9 cellular contexts compared by ENCODE assay signal in genomic region chr13:111046590-111047141, GRCh38.
A peak's percentile ranks its signal among the peaks of the same experiment; 100 is the strongest.
DNase-seq lines count a peak whose midpoint lies in the region; ATAC-seq, FAIRE-seq and TF ChIP-seq lines count a peak whose summit lies in the region.
"Had no signal": no experiment of that assay in that cellular context is flagged by ENCODE, and none has a peak within 500 bp of the region (broad histone marks: within the 10 kb centered on the region; RNA-seq: fewer than 3 reads in every experiment).

No MANE protein-coding gene starts in this region.

- no peaks in the 10 kb centered on the region for H3K9me1 ChIP-seq in endothelial cell of umbilical vein (replicated peaks; ENCODE audit: control insufficient read depth, extremely low read depth, insufficient read depth, low read length)

- dilution Hi-C loops in endothelial cell of umbilical vein (cut with MboI; ENCODE audit: extremely low pct_ligation_motif_present, low sequenced_read_pairs), result no loop called here

- FAIRE-seq in endothelial cell of umbilical vein (lab: Jason Lieb, UNC), result no peak

- no peaks in the 10 kb centered on the region for H3K9me3 Mint-ChIP-seq in activated naive CD4-positive, alpha-beta T cell treated with anti-CD3 and anti-CD28 coated beads, Interleukin-2, amount 10 ng/mL, durations not matched to agents 7 days and 5 days
- no peaks in the 10 kb centered on the region for H3K9me3 Mint-ChIP-seq in activated naive CD4-positive, alpha-beta T cell treated with anti-CD3 and anti-CD28 coated beads for 36 hours

- intact Hi-C loops in activated naive CD4-positive, alpha-beta T cell treated with anti-CD3 and anti-CD28 coated beads for 36 hours (cut with micrococcal nuclease), result no loop called here
- intact Hi-C loops in endothelial cell of umbilical vein (cut with micrococcal nuclease) (no loop called here), transverse colon (cut with DNase I; ENCODE audit: low total_unique reads) (loop anchor here (10.0 kb wide), 1 partner anchor 132 kb away; the partner anchor contains the start of gene ANKRD10), sciatic nerve (cut with DNase I) (loop anchor here (10.0 kb wide), 1 partner anchor 112 kb away; no protein-coding TSS in a partner anchor)

- H3K4me3 ChIP-seq in endothelial cell of umbilical vein (replicated peaks in 1 of 3; ENCODE audit: insufficient read depth in 1 of 3, low read depth in 1 of 3, low read length in 3 of 3) (no peak overlapping the region), transverse colon (no peak overlapping the region)

- no peaks in the 10 kb centered on the region for H3K79me2 ChIP-seq in endothelial cell of umbilical vein (ENCODE audit: control insufficient read depth, insufficient read depth, low read length)

- BruUV-seq in endothelial cell of umbilical vein (replicated peaks; lab: Mats Ljungman, UMichigan), result no TSS peak

- no peaks in the 10 kb centered on the region for H3K9me3 ChIP-seq in endothelial cell of umbilical vein (replicated peaks; ENCODE audit: control insufficient read depth, insufficient read depth, low read length)
- H3K9me3 ChIP-seq in transverse colon, result no peaks in the 10 kb centered on the region

- H3K4me2 ChIP-seq in endothelial cell of umbilical vein (ENCODE audit: insufficient read depth, low read length), result no peak overlapping the region

- POLR2A ChIA-PET in endothelial cell of umbilical vein (lab: Charles Lee), result no interaction called here

- H3K27me3 Mint-ChIP-seq in activated naive CD4-positive, alpha-beta T cell treated with anti-CD3 and anti-CD28 coated beads, Interleukin-2, amount 10 ng/mL, durations not matched to agents 7 days and 5 days, result peaks cover 17% of the 10 kb centered on the region
- H3K27me3 Mint-ChIP-seq in activated naive CD4-positive, alpha-beta T cell treated with anti-CD3 and anti-CD28 coated beads for 36 hours (ENCODE audit: low read depth), result peaks cover 8% of the 10 kb centered on the region

- TF ChIP-seq POLR2A in endothelial cell of umbilical vein (IDR thresholded peaks at IDR 0.05; ENCODE audit: low read depth, low read length) (no peak), transverse colon (IDR thresholded peaks at IDR 0.05) (no peak)

- DNase-seq in activated naive CD4-positive, alpha-beta T cell treated with anti-CD3 and anti-CD28 coated beads, Interleukin-2, amount 10 ng/mL, durations not matched to agents 7 days and 5 days, result peak; percentile 38
- no peak for DNase-seq in activated naive CD4-positive, alpha-beta T cell treated with anti-CD3 and anti-CD28 coated beads for 36 hours
- no peak for DNase-seq in endothelial cell of umbilical vein (ENCODE audit: low read depth, low spot score)
- no peak for DNase-seq in transverse colon
- DNase-seq in sciatic nerve (ENCODE audit: low spot score), result no peak
- DNase-seq in cerebellar nuclear complex (lab: John Stamatoyannopoulos, UW), result no peak
- DNase-seq in AG08396 (ENCODE audit: low spot score), result no peak

- no peak overlapping the region for H3K4me3 Mint-ChIP-seq in activated naive CD4-positive, alpha-beta T cell treated with anti-CD3 and anti-CD28 coated beads, Interleukin-2, amount 10 ng/mL, durations not matched to agents 7 days and 5 days
- no peak overlapping the region for H3K4me3 Mint-ChIP-seq in activated naive CD4-positive, alpha-beta T cell treated with anti-CD3 and anti-CD28 coated beads for 36 hours
- H3K4me3 Mint-ChIP-seq: CD4-positive, alpha-beta memory T cell had no signal

- no peak for TF ChIP-seq EP300 in transverse colon (IDR thresholded peaks at IDR 0.05; ENCODE audit: low read depth)

- H3K4me1 ChIP-seq in endothelial cell of umbilical vein (ENCODE audit: control insufficient read depth, extremely low read depth, insufficient read depth, low read length), result no peaks in the 10 kb centered on the region
- peaks cover 0 to 3% (median 2%) of the 10 kb centered on the region in 4 donors for H3K4me1 ChIP-seq in transverse colon

- H3K4me1 Mint-ChIP-seq in activated naive CD4-positive, alpha-beta T cell treated with anti-CD3 and anti-CD28 coated beads, Interleukin-2, amount 10 ng/mL, durations not matched to agents 7 days and 5 days, result peaks cover 7% of the 10 kb centered on the region
- no peaks in the 10 kb centered on the region for H3K4me1 Mint-ChIP-seq in activated naive CD4-positive, alpha-beta T cell treated with anti-CD3 and anti-CD28 coated beads for 36 hours (ENCODE audit: low read depth)

- 40 to 69% methylated on average over 3 to 9 of the region's 9 CpGs for WGBS in transverse colon (ENCODE audit: low coverage in 1 of 2), 2 donors

- H3K27ac ChIP-seq in endothelial cell of umbilical vein (ENCODE audit: insufficient read depth, low read depth, low read length), result no peak overlapping the region
- H3K27ac ChIP-seq in transverse colon, result peak overlapping the region in 1 of 4 donors; percentile 28

- H3K9ac ChIP-seq in endothelial cell of umbilical vein (replicated peaks; ENCODE audit: extremely low read depth, insufficient read depth, low read length), result no peak overlapping the region

- CTCF ChIA-PET in activated naive CD4-positive, alpha-beta T cell treated with anti-CD3 and anti-CD28 coated beads, Interleukin-2, amount 10 ng/mL, durations not matched to agents 7 days and 5 days (lab: Charles Lee), result no interaction called here
- CTCF ChIA-PET in activated naive CD4-positive, alpha-beta T cell treated with anti-CD3 and anti-CD28 coated beads for 36 hours (lab: Charles Lee), result no interaction called here
- CTCF ChIA-PET in endothelial cell of umbilical vein (lab: Charles Lee), result interaction anchor here (1.4 kb wide), 1 partner anchor 21 kb away, joined by 4 read pairs; no protein-coding TSS in a partner anchor

- TF ChIP-seq CTCF in endothelial cell of umbilical vein (IDR thresholded peaks at IDR 0.05; ENCODE audit: extremely low read depth in 1 of 2, insufficient read depth in 1 of 2, low read depth in 1 of 2, low read length in 2 of 2) (peak in 1 of 2 donors; percentile 0), transverse colon (IDR thresholded peaks at IDR 0.05) (peak in 3 of 5 experiments; percentile 15 to 19 (median 17))

- no peaks in the 10 kb centered on the region for H3K36me3 Mint-ChIP-seq in activated naive CD4-positive, alpha-beta T cell treated with anti-CD3 and anti-CD28 coated beads, Interleukin-2, amount 10 ng/mL, durations not matched to agents 7 days and 5 days
- H3K36me3 Mint-ChIP-seq in activated naive CD4-positive, alpha-beta T cell treated with anti-CD3 and anti-CD28 coated beads for 36 hours (ENCODE audit: low read depth), result no peaks in the 10 kb centered on the region
- H3K36me3 Mint-ChIP-seq: CD4-positive, alpha-beta memory T cell had no signal

- ATAC-seq in HG03520 (IDR thresholded peaks at IDR 0.05; ENCODE audit: unreplicated experiment), result peak; percentile 92
- no peak for ATAC-seq in sciatic nerve

- no peak overlapping the region for H3K27ac Mint-ChIP-seq in activated naive CD4-positive, alpha-beta T cell treated with anti-CD3 and anti-CD28 coated beads, Interleukin-2, amount 10 ng/mL, durations not matched to agents 7 days and 5 days
- H3K27ac Mint-ChIP-seq in activated naive CD4-positive, alpha-beta T cell treated with anti-CD3 and anti-CD28 coated beads for 36 hours, result no peak overlapping the region

- no peaks in the 10 kb centered on the region for H4K20me1 ChIP-seq in endothelial cell of umbilical vein (replicated peaks; ENCODE audit: control insufficient read depth, extremely low read depth, insufficient read depth, low read length)

- no peaks in the 10 kb centered on the region for H3K27me3 ChIP-seq in endothelial cell of umbilical vein (ENCODE audit: control insufficient read depth in 2 of 2, insufficient read depth in 2 of 2, low read length in 2 of 2)
- H3K27me3 ChIP-seq in transverse colon, result no peaks in the 10 kb centered on the region

- in situ Hi-C loops in transverse colon (cut with MboI; ENCODE audit: low pct_ligation_motif_present in 1 of 4, low pct_unique_long_range_greater_than_20kb in 1 of 4, low sequenced_read_pairs in 3 of 4), result loop anchor here in 1 of 4 donors (10.0 kb wide), 1 partner anchor 102 kb away; no protein-coding TSS in a partner anchor

- no peak overlapping the region for H2AFZ ChIP-seq in endothelial cell of umbilical vein (ENCODE audit: low read depth, low read length)

- H3K36me3 ChIP-seq in endothelial cell of umbilical vein (ENCODE audit: control insufficient read depth in 2 of 2, extremely low read depth in 1 of 2, insufficient read depth in 2 of 2, low read length in 2 of 2), result no peaks in the 10 kb centered on the region
- no peaks in the 10 kb centered on the region for H3K36me3 ChIP-seq in transverse colon

TF ChIP-seq in endothelial cell of umbilical vein, 7 proteins besides CTCF, POLR2A, EP300 and RAD21:
- TF ChIP-seq MYC (IDR thresholded peaks at IDR 0.05; ENCODE audit: low read depth, low read length) (no peak), JUN (IDR thresholded peaks at IDR 0.05; ENCODE audit: borderline replicate concordance, insufficient read depth, insufficient read length, low read depth) (peak; percentile 22)
TF ChIP-seq in endothelial cell of umbilical vein: peak in this region for 1.

Comparison
In these comparisons a context has a peak if more than half of its experiments do, and no peak if none do; other contexts are left out.
1. intact Hi-C loops: an anchor here in transverse colon (10.0 kb wide) and sciatic nerve (10.0 kb wide); none called in activated naive CD4-positive, alpha-beta T cell treated with anti-CD3 and anti-CD28 coated beads for 36 hours and endothelial cell of umbilical vein.